ENCODE assay signal across 8 cellular contexts in genomic region chr19:12064266-12065099, GRCh38. TPM values are rescaled to one million over a fixed set of nuclear protein-coding genes. Genes with fewer than 3 reads are reported as not detected.
A peak's percentile ranks its signal among the peaks of the same experiment; 100 is the strongest.
DNase-seq lines count a peak whose midpoint lies in the region; ATAC-seq and TF ChIP-seq lines count a peak whose summit lies in the region.

ZNF844 (plus strand) TSS chr19:12064731; CDS start chr19:12064874, 143 bp downstream.

- H3K4me1 ChIP-seq in HEK293 (ENCODE audit: control insufficient read depth, insufficient read depth, low read length): no peaks in the 10 kb centered on the region
- peaks cover 6% of the 10 kb centered on the region for H3K4me1 ChIP-seq in effector memory CD4-positive, alpha-beta T cell (ENCODE audit: control insufficient read depth, insufficient read depth, low read length, poor library complexity, severe bottlenecking)
- peaks cover 3 to 8% of the 10 kb centered on the region in 2 donors for H3K4me1 ChIP-seq in lung (ENCODE audit: control insufficient read depth in 2 of 2, insufficient read depth in 2 of 2, low read length in 2 of 2)

- H3K9me3 ChIP-seq in HEK293 (ENCODE audit: control insufficient read depth, insufficient read depth, low read depth, low read length): no peaks in the 10 kb centered on the region
- H3K9me3 ChIP-seq in effector memory CD4-positive, alpha-beta T cell (ENCODE audit: control insufficient read depth, low read length): no peaks in the 10 kb centered on the region
- H3K9me3 ChIP-seq in lung (ENCODE audit: control insufficient read depth in 2 of 2, insufficient read depth in 1 of 2, low read length in 1 of 2): peaks cover 0 to 14% of the 10 kb centered on the region in 2 donors

- POLR2A ChIA-PET in HEK293 (lab: Yijun Ruan, JAX): no interaction called here

- H3K27ac ChIP-seq in HEK293 (ENCODE audit: extremely low read depth, low read depth, low read length): no peak within 1 kb of the TSS
- H3K27ac ChIP-seq in effector memory CD4-positive, alpha-beta T cell (ENCODE audit: insufficient read depth, low read length, poor library complexity, severe bottlenecking): peak within 1 kb of the TSS; percentile 61
- H3K27ac ChIP-seq in lung (ENCODE audit: low read depth in 1 of 2, low read length in 1 of 2): peak within 1 kb of the TSS; percentile 89 to 96

- no peak for TF ChIP-seq CTCF in HEK293 (tag by site-specific recombination; IDR thresholded peaks at IDR 0.05)
- TF ChIP-seq CTCF in lung (IDR thresholded peaks at IDR 0.05; ENCODE audit: control extremely low read depth, extremely low read depth): no peak

- peak; percentile 98 for ATAC-seq in lung (ENCODE audit: insufficient read depth, low FRiP score)

- H3K4me3 ChIP-seq in HEK293 (ENCODE audit: low read depth, low read length) (peak within 1 kb of the TSS; percentile 42), lung (peak within 1 kb of the TSS; percentile 82)
- peak within 1 kb of the TSS; percentile 88 for H3K4me3 ChIP-seq in effector memory CD4-positive, alpha-beta T cell (ENCODE audit: insufficient read depth, low read depth, low read length, poor library complexity, severe bottlenecking)

- no peaks in the 10 kb centered on the region for H3K27me3 ChIP-seq in effector memory CD4-positive, alpha-beta T cell (replicated peaks; ENCODE audit: control insufficient read depth, insufficient read depth, low read length, poor library complexity, severe bottlenecking)
- H3K27me3 ChIP-seq in lung (ENCODE audit: control insufficient read depth, insufficient read depth): no peaks in the 10 kb centered on the region

- no peaks in the 10 kb centered on the region for H3K36me3 ChIP-seq in HEK293 (ENCODE audit: control insufficient read depth in 2 of 2, insufficient read depth in 1 of 2, low read length in 2 of 2)
- H3K36me3 ChIP-seq in effector memory CD4-positive, alpha-beta T cell (ENCODE audit: control insufficient read depth, insufficient read depth, low read length): no peaks in the 10 kb centered on the region
- peaks cover 3 to 4% of the 10 kb centered on the region in 2 donors for H3K36me3 ChIP-seq in lung (ENCODE audit: control insufficient read depth in 2 of 2, insufficient read depth in 2 of 2, low read length in 2 of 2)

- 3% methylated on average over 48 to 50 of the region's 50 CpGs for WGBS in lung, 2 donors

- DNase-seq in Daoy (ENCODE audit: low read depth) (peak; percentile 87), NCI-H2196 (lab: John Stamatoyannopoulos, UW; ENCODE audit: unreplicated experiment) (peak; percentile 91), lung (ENCODE audit: low spot score) (peak; percentile 98), OCI-M2 (lab: John Stamatoyannopoulos, UW; ENCODE audit: unreplicated experiment) (no peak)
- DNase-seq in activated CD8-positive, alpha-beta memory T cell treated with anti-CD3 and anti-CD28 coated beads for 4 hours (ENCODE audit: low read depth in 2 of 2): peak; percentile 41 to 62
- DNase-seq in effector memory CD4-positive, alpha-beta T cell: peak; percentile 13 to 54 (median 25)
- peak; percentile 67 to 71 for DNase-seq in stimulated activated CD4-positive, alpha-beta T cell treated with anti-CD3 and anti-CD28 coated beads, Interleukin-4, amount 100 ng/mL, for 4 hours

- CTCF ChIA-PET in HEK293 (lab: Yijun Ruan, JAX): no interaction called here

TF ChIP-seq in HEK293, 187 proteins besides CTCF, POLR2A, EP300 and RAD21:
- no peak for TF ChIP-seq IKZF3 (tag by site-specific recombination; IDR thresholded peaks at IDR 0.05)
- TF ChIP-seq ZNF660 (tag by site-specific recombination; IDR thresholded peaks at IDR 0.05): no peak
- no peak for TF ChIP-seq ZXDB (tag by site-specific recombination; IDR thresholded peaks at IDR 0.05)

RNA-seq across cellular contexts. Expression of gene ZNF844, which starts in this region (rescaled TPM):
- 2.4 and 4.4 TPM in 2 replicates for total RNA-seq in Daoy (2014; rRNA removed; shearing (Covaris generic))
- total RNA-seq in lung: 10 to 100 TPM; 10.6 to 25.5 TPM
- polyA plus RNA-seq in lung: 1 to 10 TPM; 3.0 to 3.9 TPM
